Comparison of ENCODE assay signal across 1 cellular context in the genomic region with DNA sequence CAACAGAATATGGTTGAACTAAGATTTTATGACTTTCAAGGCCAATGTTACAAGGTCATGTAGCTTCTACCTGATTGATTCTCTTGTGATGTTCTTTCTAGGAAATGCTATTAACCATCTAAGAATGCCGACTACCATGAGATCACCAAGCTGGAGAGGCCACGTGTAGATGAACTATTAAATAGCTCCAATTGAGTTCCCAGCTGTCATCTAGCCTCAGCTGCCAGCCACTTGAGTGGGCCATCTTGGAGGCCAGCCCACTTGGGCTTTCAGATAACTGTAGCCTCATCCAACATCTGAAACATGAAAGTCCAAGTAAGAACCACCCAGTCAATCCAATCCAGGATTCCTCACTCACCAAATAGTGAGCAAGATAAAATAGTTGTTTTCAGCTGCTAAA.
TF ChIP-seq lines count a peak whose summit lies in the region.

No MANE protein-coding gene starts in this region.

TF ChIP-seq in WTC11, 78 proteins besides CTCF, POLR2A, EP300 and RAD21 (continued from another document):
- TF ChIP-seq, protein P1, sequence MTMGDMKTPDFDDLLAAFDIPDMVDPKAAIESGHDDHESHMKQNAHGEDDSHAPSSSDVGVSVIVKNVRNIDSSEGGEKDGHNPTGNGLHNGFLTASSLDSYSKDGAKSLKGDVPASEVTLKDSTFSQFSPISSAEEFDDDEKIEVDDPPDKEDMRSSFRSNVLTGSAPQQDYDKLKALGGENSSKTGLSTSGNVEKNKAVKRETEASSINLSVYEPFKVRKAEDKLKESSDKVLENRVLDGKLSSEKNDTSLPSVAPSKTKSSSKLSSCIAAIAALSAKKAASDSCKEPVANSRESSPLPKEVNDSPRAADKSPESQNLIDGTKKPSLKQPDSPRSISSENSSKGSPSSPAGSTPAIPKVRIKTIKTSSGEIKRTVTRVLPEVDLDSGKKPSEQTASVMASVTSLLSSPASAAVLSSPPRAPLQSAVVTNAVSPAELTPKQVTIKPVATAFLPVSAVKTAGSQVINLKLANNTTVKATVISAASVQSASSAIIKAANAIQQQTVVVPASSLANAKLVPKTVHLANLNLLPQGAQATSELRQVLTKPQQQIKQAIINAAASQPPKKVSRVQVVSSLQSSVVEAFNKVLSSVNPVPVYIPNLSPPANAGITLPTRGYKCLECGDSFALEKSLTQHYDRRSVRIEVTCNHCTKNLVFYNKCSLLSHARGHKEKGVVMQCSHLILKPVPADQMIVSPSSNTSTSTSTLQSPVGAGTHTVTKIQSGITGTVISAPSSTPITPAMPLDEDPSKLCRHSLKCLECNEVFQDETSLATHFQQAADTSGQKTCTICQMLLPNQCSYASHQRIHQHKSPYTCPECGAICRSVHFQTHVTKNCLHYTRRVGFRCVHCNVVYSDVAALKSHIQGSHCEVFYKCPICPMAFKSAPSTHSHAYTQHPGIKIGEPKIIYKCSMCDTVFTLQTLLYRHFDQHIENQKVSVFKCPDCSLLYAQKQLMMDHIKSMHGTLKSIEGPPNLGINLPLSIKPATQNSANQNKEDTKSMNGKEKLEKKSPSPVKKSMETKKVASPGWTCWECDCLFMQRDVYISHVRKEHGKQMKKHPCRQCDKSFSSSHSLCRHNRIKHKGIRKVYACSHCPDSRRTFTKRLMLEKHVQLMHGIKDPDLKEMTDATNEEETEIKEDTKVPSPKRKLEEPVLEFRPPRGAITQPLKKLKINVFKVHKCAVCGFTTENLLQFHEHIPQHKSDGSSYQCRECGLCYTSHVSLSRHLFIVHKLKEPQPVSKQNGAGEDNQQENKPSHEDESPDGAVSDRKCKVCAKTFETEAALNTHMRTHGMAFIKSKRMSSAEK (CRISPR knock-in tag; IDR thresholded peaks at IDR 0.05; ENCODE audit: borderline replicate concordance): no peak
- TF ChIP-seq ZNF671 (CRISPR knock-in tag; IDR thresholded peaks at IDR 0.05) (no peak), PRRX2 (CRISPR knock-in tag; IDR thresholded peaks at IDR 0.05) (no peak)
- TF ChIP-seq, protein P2, sequence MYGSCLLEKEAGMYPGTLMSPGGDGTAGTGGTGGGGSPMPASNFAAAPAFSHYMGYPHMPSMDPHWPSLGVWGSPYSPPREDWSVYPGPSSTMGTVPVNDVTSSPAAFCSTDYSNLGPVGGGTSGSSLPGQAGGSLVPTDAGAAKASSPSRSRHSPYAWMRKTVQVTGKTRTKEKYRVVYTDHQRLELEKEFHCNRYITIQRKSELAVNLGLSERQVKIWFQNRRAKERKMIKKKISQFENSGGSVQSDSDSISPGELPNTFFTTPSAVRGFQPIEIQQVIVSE (CRISPR knock-in tag; IDR thresholded peaks at IDR 0.05; ENCODE audit: borderline replicate concordance): no peak
